Comparison of ENCODE assay signal across 14 cellular contexts in the genomic region with DNA sequence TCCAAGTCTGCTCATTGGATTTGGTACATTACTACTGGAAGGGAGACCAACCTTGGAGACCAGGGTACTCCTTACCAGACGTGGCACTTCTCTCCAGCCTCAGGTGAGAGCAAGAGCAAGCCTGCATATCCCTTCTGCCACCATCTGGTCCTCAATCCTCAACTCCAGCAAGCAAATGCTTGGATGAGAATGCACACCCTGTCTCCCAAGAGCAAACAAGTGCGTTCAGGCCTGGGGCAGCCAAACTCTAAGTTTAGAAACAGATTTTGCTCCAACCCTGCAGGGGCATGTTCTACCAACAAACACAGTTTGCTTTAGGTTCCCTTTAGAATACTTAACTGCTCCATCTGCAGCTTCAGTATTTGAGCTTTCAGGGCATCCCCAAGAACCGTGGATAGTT. TPM values are rescaled to one million over a fixed set of nuclear protein-coding genes. Genes with fewer than 3 reads are reported as not detected.
DNase-seq lines count a peak whose midpoint lies in the region; ATAC-seq and TF ChIP-seq lines count a peak whose summit lies in the region.
"Had no signal": no experiment of that assay in that cellular context is flagged by ENCODE, and none has a peak within 500 bp of the region (broad histone marks: within the 10 kb centered on the region; RNA-seq: fewer than 3 reads in every experiment).

No MANE protein-coding gene starts in this region.

- ATAC-seq in GM19023 (IDR thresholded peaks at IDR 0.05; ENCODE audit: unreplicated experiment) = no peak
- ATAC-seq: CD8-positive, alpha-beta T cell had no signal

- intact Hi-C loops in activated naive CD4-positive, alpha-beta T cell treated with anti-CD3 and anti-CD28 coated beads for 36 hours (cut with micrococcal nuclease) = no loop called here

- H3K4me1 Mint-ChIP-seq in osteocyte (ENCODE audit: unreplicated experiment) = peaks cover 7% of the 10 kb centered on the region
- H3K4me1 Mint-ChIP-seq in activated naive CD4-positive, alpha-beta T cell treated with anti-CD3 and anti-CD28 coated beads for 36 hours (ENCODE audit: low read depth) = no peaks in the 10 kb centered on the region

- peak; percentile 37 for DNase-seq in NCI-H2171 (lab: John Stamatoyannopoulos, UW)
- no peak for DNase-seq in osteocyte (ENCODE audit: extremely low spot score, unreplicated experiment)
- DNase-seq in activated naive CD4-positive, alpha-beta T cell treated with anti-CD3 and anti-CD28 coated beads for 36 hours = no peak
- DNase-seq: Caco-2; CD8-positive, alpha-beta T cell; DMS79; GM23248; H7 had no signal

- H3K36me3 Mint-ChIP-seq in osteocyte (ENCODE audit: unreplicated experiment) = no peaks in the 10 kb centered on the region
- H3K36me3 Mint-ChIP-seq in activated naive CD4-positive, alpha-beta T cell treated with anti-CD3 and anti-CD28 coated beads for 36 hours (ENCODE audit: low read depth) = no peaks in the 10 kb centered on the region
- H3K36me3 Mint-ChIP-seq: CD14-positive monocyte; CD8-positive, alpha-beta T cell had no signal

- peaks cover 20% of the 10 kb centered on the region for H3K27me3 Mint-ChIP-seq in osteocyte (ENCODE audit: unreplicated experiment)
- peaks cover 22% of the 10 kb centered on the region for H3K27me3 Mint-ChIP-seq in activated naive CD4-positive, alpha-beta T cell treated with anti-CD3 and anti-CD28 coated beads for 36 hours (ENCODE audit: low read depth)

- CTCF ChIA-PET in activated naive CD4-positive, alpha-beta T cell treated with anti-CD3 and anti-CD28 coated beads for 36 hours (lab: Charles Lee) = no interaction called here

- H3K4me3 Mint-ChIP-seq in osteocyte (ENCODE audit: unreplicated experiment) = no peak overlapping the region
- H3K4me3 Mint-ChIP-seq in activated naive CD4-positive, alpha-beta T cell treated with anti-CD3 and anti-CD28 coated beads for 36 hours = no peak overlapping the region
- H3K4me3 Mint-ChIP-seq: CD14-positive monocyte; CD8-positive, alpha-beta T cell had no signal

- TF ChIP-seq CTCF in GM12873 (IDR thresholded peaks at IDR 0.05; ENCODE audit: insufficient read depth, low read depth, low read length, missing control alignments) (peak; percentile 1), osteocyte (IDR thresholded peaks at IDR 0.05) (no peak)

- no peak overlapping the region for H3K27ac Mint-ChIP-seq in osteocyte (ENCODE audit: unreplicated experiment)
- no peak overlapping the region for H3K27ac Mint-ChIP-seq in activated naive CD4-positive, alpha-beta T cell treated with anti-CD3 and anti-CD28 coated beads for 36 hours
- H3K27ac Mint-ChIP-seq: CD14-positive monocyte; CD8-positive, alpha-beta T cell had no signal

- H3K9me3 Mint-ChIP-seq in osteocyte (ENCODE audit: unreplicated experiment) = no peaks in the 10 kb centered on the region
- H3K9me3 Mint-ChIP-seq in activated naive CD4-positive, alpha-beta T cell treated with anti-CD3 and anti-CD28 coated beads for 36 hours = no peaks in the 10 kb centered on the region
- H3K9me3 Mint-ChIP-seq: CD8-positive, alpha-beta T cell had no signal

- H3K27ac ChIP-seq in cingulate gyrus (ENCODE audit: low read depth, low read length) (peak overlapping the region; percentile 31), temporal lobe (ENCODE audit: low read depth, low read length) (peak overlapping the region; percentile 31)
- H3K27ac ChIP-seq: GM23248, HL-60 had no signal

RNA-seq across cellular contexts. Expression of a gene that starts 56.0 kb away (rescaled TPM):
- 2.5 TPM for total RNA-seq in temporal lobe
- total RNA-seq in osteocyte = 5.8 and 6.0 TPM in 2 replicates
- total RNA-seq in activated naive CD4-positive, alpha-beta T cell treated with anti-CD3 and anti-CD28 coated beads for 36 hours = 1 to 10 TPM; 3.4 to 3.7 TPM
